Comparison of ENCODE assay signal across 1 cellular context in the genomic region with DNA sequence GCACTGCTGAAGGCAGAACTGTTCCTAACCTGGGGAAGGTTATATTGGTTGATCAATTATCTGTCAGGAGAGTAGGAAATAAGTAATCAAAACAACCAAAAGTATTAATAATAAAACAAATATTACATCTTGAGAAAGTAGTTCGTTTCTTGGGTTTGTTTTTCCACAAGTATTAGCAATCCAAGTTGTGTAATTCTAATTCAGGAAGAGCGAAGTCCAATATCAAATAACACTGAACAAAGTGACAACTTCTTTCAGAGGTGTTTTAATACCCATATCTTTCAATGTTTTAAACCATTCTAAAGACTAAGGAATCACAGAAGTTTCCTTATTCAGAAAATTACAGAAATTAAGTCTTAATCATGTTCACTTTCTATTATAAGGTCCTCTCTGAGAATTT.
TF ChIP-seq lines count a peak whose summit lies in the region.

No MANE protein-coding gene starts in this region.

TF ChIP-seq in endothelial cell of umbilical vein, 7 proteins besides CTCF, POLR2A, EP300 and RAD21 (continued from another document):
- no peak for TF ChIP-seq JUN (IDR thresholded peaks at IDR 0.05; ENCODE audit: borderline replicate concordance, insufficient read depth, insufficient read length, low read depth)
- TF ChIP-seq GATA2 (IDR thresholded peaks at IDR 0.05; ENCODE audit: insufficient read depth, insufficient read length, low read depth, low read length) = no peak
TF ChIP-seq in endothelial cell of umbilical vein: peak in this region for 0.
